In the genomic region with DNA sequence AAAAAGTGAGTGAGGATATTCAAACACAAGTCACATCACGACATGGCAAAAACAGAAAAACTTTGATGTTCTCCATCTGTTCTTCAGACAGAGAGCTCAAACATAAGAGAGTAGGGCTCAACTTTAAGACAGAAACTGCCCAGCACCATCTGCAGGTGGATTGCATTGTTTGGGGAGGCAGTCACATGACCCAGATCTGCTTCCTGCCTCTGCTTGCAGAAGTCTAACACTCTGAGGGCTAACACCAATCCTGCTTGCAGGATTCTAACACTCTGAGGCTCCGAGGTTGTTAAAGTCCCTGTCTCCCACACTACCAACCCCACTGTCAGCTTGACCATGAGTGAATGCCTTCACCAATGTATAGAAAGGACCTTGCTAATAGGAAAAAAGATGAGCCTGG, we compare ENCODE assay signal across 8 cellular contexts.
A peak's percentile ranks its signal among the peaks of the same experiment; 100 is the strongest.
DNase-seq lines count a peak whose midpoint lies in the region; ATAC-seq lines count a peak whose summit lies in the region.

No MANE protein-coding gene starts in this region.

- DNase-seq in DMS53 (lab: John Stamatoyannopoulos, UW) (peak; percentile 70), cerebellar cortex (ENCODE audit: low spot score) (peak; percentile 66), T1000 (lab: John Stamatoyannopoulos, UW) (no peak), ACHN (no peak), NCI-H128 (lab: John Stamatoyannopoulos, UW; ENCODE audit: unreplicated experiment) (no peak)
- no peak for DNase-seq in stimulated activated naive B cell treated with anti-CD40 and anti-IgM and Interleukin-4, amounts not matched to agents 10 μg/mL and 1 μg/mL and 100 μg/mL, for 72 hours

- H3K27me3 Mint-ChIP-seq in stimulated activated naive B cell treated with anti-CD40 and anti-IgM and Interleukin-4, amounts not matched to agents 10 μg/mL and 1 μg/mL and 100 μg/mL, for 72 hours, result no peaks in the 10 kb centered on the region

- peak; percentile 94 for ATAC-seq in GM19372 (IDR thresholded peaks at IDR 0.05; ENCODE audit: low read depth, unreplicated experiment)
- ATAC-seq in HG03354 (IDR thresholded peaks at IDR 0.05; ENCODE audit: poor library complexity, severe bottlenecking, unreplicated experiment), result peak; percentile 91
- ATAC-seq in stimulated activated naive B cell treated with anti-CD40 and anti-IgM and Interleukin-4, amounts not matched to agents 10 μg/mL and 1 μg/mL and 100 μg/mL, for 72 hours (replicated peaks), result peak; percentile 76 to 77

- H3K36me3 Mint-ChIP-seq in stimulated activated naive B cell treated with anti-CD40 and anti-IgM and Interleukin-4, amounts not matched to agents 10 μg/mL and 1 μg/mL and 100 μg/mL, for 72 hours, result peaks cover 0 to 5% of the 10 kb centered on the region in 2 donors

- in situ Hi-C loops in ACHN (cut with HindIII; ENCODE audit: low pct_ligation_motif_present, low pct_unique_long_range_greater_than_20kb, low sequenced_read_pairs), result no loop called here

- no peak overlapping the region for H3K4me3 Mint-ChIP-seq in stimulated activated naive B cell treated with anti-CD40 and anti-IgM and Interleukin-4, amounts not matched to agents 10 μg/mL and 1 μg/mL and 100 μg/mL, for 72 hours

- H3K27ac Mint-ChIP-seq in stimulated activated naive B cell treated with anti-CD40 and anti-IgM and Interleukin-4, amounts not matched to agents 10 μg/mL and 1 μg/mL and 100 μg/mL, for 72 hours, result peak overlapping the region; percentile 37

- H3K9me3 Mint-ChIP-seq in stimulated activated naive B cell treated with anti-CD40 and anti-IgM and Interleukin-4, amounts not matched to agents 10 μg/mL and 1 μg/mL and 100 μg/mL, for 72 hours, result peaks cover 0 to 2% of the 10 kb centered on the region in 2 donors

- H3K4me1 Mint-ChIP-seq in stimulated activated naive B cell treated with anti-CD40 and anti-IgM and Interleukin-4, amounts not matched to agents 10 μg/mL and 1 μg/mL and 100 μg/mL, for 72 hours, result peaks cover 4 to 15% of the 10 kb centered on the region in 2 donors

Comparison
In these comparisons a context has a peak if more than half of its experiments do, and no peak if none do; other contexts are left out.
1. DNase-seq: peak in DMS53 (single experiment) and cerebellar cortex (single experiment); none in stimulated activated naive B cell treated with anti-CD40 and anti-IgM and Interleukin-4, amounts not matched to agents 10 μg/mL and 1 μg/mL and 100 μg/mL, for 72 hours (single experiment), T1000 (single experiment), ACHN (single experiment) and NCI-H128 (single experiment).
2. Peak in every context shown above with its lines, with median percentiles within 50 percentile points of each other: ATAC-seq.